21 cellular contexts compared by ENCODE assay signal in genomic region chr7:147415991-147416390, GRCh38.
"Had no signal": no experiment of that assay in that cellular context is flagged by ENCODE, and none has a peak within 500 bp of the region (broad histone marks: within the 10 kb centered on the region; RNA-seq: fewer than 3 reads in every experiment).

No MANE protein-coding gene starts in this region.

- H3K27ac ChIP-seq: esophagus squamous epithelium, left ventricle myocardium inferior, prostate gland, right atrium auricular region, transverse colon, uterus had no signal

- H3K36me3 ChIP-seq: esophagus squamous epithelium, left ventricle myocardium inferior, prostate gland, right atrium auricular region, transverse colon, uterus had no signal

- ATAC-seq: activated CD8-positive, alpha-beta T cell treated with anti-CD3 and anti-CD28 coated beads for 36 hours; activated T-helper 17 cell treated with anti-CD3 and anti-CD28 coated beads, Interleukin-2, amount 50 U/mL, for 72 hours; stimulated activated naive CD8-positive, alpha-beta T cell treated with anti-CD3 and anti-CD28 coated beads, Interleukin-15, Interleukin-2, amounts not matched to agents 100 U/mL and 50 U/mL, for 24 hours had no signal

- H3K4me3 ChIP-seq: esophagus squamous epithelium, left ventricle myocardium inferior, prostate gland, right atrium auricular region, transverse colon, uterus had no signal

- H3K27me3 ChIP-seq: esophagus squamous epithelium, right atrium auricular region, transverse colon, uterus had no signal

- DNase-seq: activated CD4-positive, alpha-beta T cell treated with anti-CD3 and anti-CD28 coated beads for 48 hours; activated CD4-positive, CD25-positive, alpha-beta regulatory T cell; activated CD8-positive, alpha-beta T cell treated with anti-CD3 and anti-CD28 coated beads for 36 hours; activated naive CD4-positive, alpha-beta T cell; activated naive CD8-positive, alpha-beta T cell treated with anti-CD3 and anti-CD28 coated beads, Interleukin-2, amount 10 ng/mL, durations not matched to agents 7 days and 5 days; activated T-cell treated with anti-CD3 and anti-CD28 coated beads, Interleukin-2, amount 50 U/mL, for 1 hour; aorta; dermis blood vessel endothelial cell; effector memory CD4-positive, alpha-beta T cell; esophagus squamous epithelium; head of caudate nucleus; kidney; left ventricle myocardium inferior; mammary epithelial cell; naive B cell; stimulated activated naive CD8-positive, alpha-beta T cell treated with anti-CD3 and anti-CD28 coated beads, Interleukin-15, Interleukin-2, amounts not matched to agents 100 U/mL and 50 U/mL, for 24 hours; transverse colon; uterus had no signal
